In the genomic region with DNA sequence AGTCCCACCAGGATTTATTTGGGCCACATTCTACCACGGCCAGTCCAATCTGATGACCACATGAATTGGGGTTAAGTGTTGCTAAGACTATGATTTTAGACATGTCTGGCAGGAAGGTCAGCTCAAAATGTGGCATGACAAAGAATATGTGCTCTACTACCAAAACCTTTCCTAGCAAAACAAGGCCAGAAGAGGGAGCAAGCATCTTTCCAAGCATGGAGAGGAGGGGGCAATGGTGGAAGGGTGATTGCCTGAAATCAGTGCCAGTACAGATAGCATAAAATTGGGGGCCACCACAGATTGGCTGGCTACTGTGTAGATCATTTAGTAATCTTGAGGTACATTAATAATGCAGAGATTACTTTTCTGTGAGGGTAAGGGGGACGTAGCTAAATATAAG, we compare ENCODE assay signal across 18 cellular contexts. TPM values are rescaled to one million over a fixed set of nuclear protein-coding genes. Genes with fewer than 3 reads are reported as not detected.
A peak's percentile ranks its signal among the peaks of the same experiment; 100 is the strongest.
DNase-seq lines count a peak whose midpoint lies in the region; ATAC-seq and TF ChIP-seq lines count a peak whose summit lies in the region.
"Had no signal": no experiment of that assay in that cellular context is flagged by ENCODE, and none has a peak within 500 bp of the region (broad histone marks: within the 10 kb centered on the region; RNA-seq: fewer than 3 reads in every experiment).

No MANE protein-coding gene starts in this region.

- H2BK5ac ChIP-seq in H9 (ENCODE audit: insufficient read length, low read length) = no peak overlapping the region

- H4K8ac ChIP-seq in H9 (replicated peaks; ENCODE audit: insufficient read length, low read depth, low read length) = no peak overlapping the region

- H4K20me1 ChIP-seq in H9 (ENCODE audit: control insufficient read depth, insufficient read depth, insufficient read length) = no peaks in the 10 kb centered on the region
- H4K20me1 ChIP-seq: BLaER1 had no signal

- no peak overlapping the region for H3K14ac ChIP-seq in H9 (ENCODE audit: insufficient read depth, low read length)

- WGBS in H9 (ENCODE audit: extremely low coverage, insufficient read length, low lambda C conversion rate) = no CpG with 5 or more reads among the region's 2 CpGs

- H3K27me3 ChIP-seq in AG04450 (ENCODE audit: control insufficient read depth, insufficient read depth, low read length) = no peaks in the 10 kb centered on the region
- H3K27me3 ChIP-seq in H9 (ENCODE audit: insufficient read depth, low read length) = no peaks in the 10 kb centered on the region
- no peaks in the 10 kb centered on the region for H3K27me3 ChIP-seq in colonic mucosa
- H3K27me3 ChIP-seq: BLaER1, hepatocyte, sigmoid colon had no signal

- H3K36me3 Mint-ChIP-seq in H9 (ENCODE audit: insufficient read depth in 1 of 3, low read depth in 3 of 3) = peaks cover 0 to 8% (median 8%) of the 10 kb centered on the region in 3 experiments; a peak in 3 of 7 replicates

- no peak overlapping the region for H3K18ac ChIP-seq in H9 (ENCODE audit: insufficient read length, low read depth, low read length)

- H2BK120ac ChIP-seq in H9 (ENCODE audit: low read depth, low read length, poor library complexity, severe bottlenecking) = no peak overlapping the region

- H3K4ac ChIP-seq in H9 (ENCODE audit: low read depth, low read length) = no peak overlapping the region

- no peak overlapping the region for H3K4me2 ChIP-seq in H9 (ENCODE audit: insufficient read depth, insufficient read length, low read length)
- H3K4me2 ChIP-seq: BLaER1, hepatocyte had no signal

- no peak overlapping the region for H2BK20ac ChIP-seq in H9 (ENCODE audit: low read depth, low read length, poor library complexity, severe bottlenecking)

- no peaks in the 10 kb centered on the region for H3K4me1 Mint-ChIP-seq in H9
- H3K4me1 Mint-ChIP-seq: nephron progenitor cell had no signal

- TF ChIP-seq CTCF in AG04450 (IDR thresholded peaks at IDR 0.05; ENCODE audit: low read depth, low read length) (0 out of 2 replicates have a peak, but pooled peaks have one; percentile 12), H9 (conservative IDR thresholded peaks at IDR 0.05) (peak; percentile 63), fibroblast of the aortic adventitia (IDR thresholded peaks at IDR 0.05; ENCODE audit: insufficient read depth, low read length) (peak; percentile 12), colonic mucosa (IDR thresholded peaks at IDR 0.05) (no peak)

- no peak overlapping the region for H2AFZ ChIP-seq in H9 (ENCODE audit: low read length)
- H2AFZ ChIP-seq: hepatocyte had no signal

- DNase-seq in AG04450 (ENCODE audit: low read depth, low spot score) = no peak
- DNase-seq in H9 = peak; percentile 34
- no peak for DNase-seq in fibroblast of the aortic adventitia (ENCODE audit: low read depth)
- DNase-seq in colonic mucosa = no peak
- DNase-seq in activated gamma-delta T cell treated with Interleukin-2 at 50 U/mL for 16 hours = no peak
- DNase-seq: GF-D8; left ventricle myocardium superior; NCI-H446 treated with DMSO at 0.1 percent for 48 hours; nephron progenitor cell; SHP77; sigmoid colon; stimulated activated CD4-positive, alpha-beta T cell treated with anti-CD3 and anti-CD28 coated beads, Interleukin-4, amount 100 ng/mL, for 4 hours; stimulated activated naive CD4-positive, alpha-beta T cell had no signal

- H3K4me3 ChIP-seq in AG04450 (ENCODE audit: low read depth, low read length) (no peak overlapping the region), fibroblast of the aortic adventitia (ENCODE audit: low read depth, low read length) (no peak overlapping the region), colonic mucosa (no peak overlapping the region)
- H3K4me3 ChIP-seq: BLaER1, hepatocyte, sigmoid colon had no signal

- H3K27me3 Mint-ChIP-seq in H9 (ENCODE audit: low read depth) = 0 out of 2 replicates have a peak, but pooled peaks cover 2% of the 10 kb centered on the region

- no peak overlapping the region for H3K4me3 Mint-ChIP-seq in H9
- H3K4me3 Mint-ChIP-seq: nephron progenitor cell had no signal

- H3K56ac ChIP-seq in H9 (ENCODE audit: insufficient read length, low read depth, low read length) = no peak overlapping the region

- no peaks in the 10 kb centered on the region for H3K79me2 ChIP-seq in H9 (ENCODE audit: insufficient read depth, low read length)
- H3K79me2 ChIP-seq: hepatocyte had no signal

- intact Hi-C loops in colonic mucosa (cut with DNase I) = no loop called here

- POLR2A ChIA-PET in AG04450 (lab: Yijun Ruan, JAX) = no interaction called here

- H3K9ac ChIP-seq in H9 (ENCODE audit: extremely low read depth, insufficient read length, low read length) (no peak overlapping the region), colonic mucosa (ENCODE audit: low read depth in 2 of 2, low read length in 2 of 2) (no peak overlapping the region)
- H3K9ac ChIP-seq: BLaER1 had no signal

- peak; percentile 30; the same call in 1 of the 3 replicates for ATAC-seq in SK-N-SH treated with all-trans-retinoic acid at 6 μM for 48 hours
- no peak for ATAC-seq in HG02973 (IDR thresholded peaks at IDR 0.05; ENCODE audit: unreplicated experiment)
- ATAC-seq in GM19351 (IDR thresholded peaks at IDR 0.05; ENCODE audit: unreplicated experiment) = no peak
- ATAC-seq: left ventricle myocardium superior had no signal

- H3K9me3 Mint-ChIP-seq in H9 = peaks cover 9 to 10% of the 10 kb centered on the region in 2 experiments

- H2BK12ac ChIP-seq in H9 (ENCODE audit: insufficient read length, low read depth, low read length) = no peak overlapping the region

- H3K4me1 ChIP-seq in H9 (ENCODE audit: insufficient read depth, low read length) (no peaks in the 10 kb centered on the region), colonic mucosa (no peaks in the 10 kb centered on the region)
- H3K4me1 ChIP-seq: BLaER1, sigmoid colon had no signal

- no peaks in the 10 kb centered on the region for H3K23me2 ChIP-seq in H9 (ENCODE audit: insufficient read length, low read depth, low read length, poor library complexity, severe bottlenecking)

- no peak overlapping the region for H2AK5ac ChIP-seq in H9 (ENCODE audit: insufficient read length, low read length)

- no peak overlapping the region for H3K23ac ChIP-seq in H9 (ENCODE audit: insufficient read length, low read depth, low read length)

- CTCF ChIA-PET in AG04450 (lab: Charles Lee) = no interaction called here

- no peak overlapping the region for H4K91ac ChIP-seq in H9 (ENCODE audit: insufficient read length, low read depth, low read length)

- no peak overlapping the region for H3T11ph ChIP-seq in H9 (ENCODE audit: low read length)

- H3K36me3 ChIP-seq in colonic mucosa = no peaks in the 10 kb centered on the region
- H3K36me3 ChIP-seq: BLaER1 had no signal

- no peak overlapping the region for H2BK15ac ChIP-seq in H9 (ENCODE audit: low read depth, low read length)

- H3K27ac ChIP-seq in AG04450 (ENCODE audit: low read depth, low read length) = no peak overlapping the region
- no peak overlapping the region for H3K27ac ChIP-seq in H9 (ENCODE audit: insufficient read length, low read depth, low read length)
- no peak overlapping the region for H3K27ac ChIP-seq in colonic mucosa
- H3K27ac ChIP-seq: BLaER1, hepatocyte, sigmoid colon had no signal

- H3K9me3 ChIP-seq in AG04450 (ENCODE audit: control insufficient read depth, insufficient read depth, low read length) (0 out of 2 replicates have a peak, but pooled peaks cover 2% of the 10 kb centered on the region), H9 (ENCODE audit: control insufficient read depth, low read depth, low read length) (no peaks in the 10 kb centered on the region), colonic mucosa (no peaks in the 10 kb centered on the region)
- H3K9me3 ChIP-seq: BLaER1, sigmoid colon had no signal

- no peak overlapping the region; a peak in 1 of 7 replicates for H3K27ac Mint-ChIP-seq in H9
- H3K27ac Mint-ChIP-seq: nephron progenitor cell had no signal

- H4K5ac ChIP-seq in H9 (ENCODE audit: insufficient read length, low read depth, low read length) = no peak overlapping the region

- no peaks in the 10 kb centered on the region for H3K79me1 ChIP-seq in H9 (ENCODE audit: insufficient read depth, low read depth, low read length, poor library complexity, severe bottlenecking)

TF ChIP-seq in SK-N-SH treated with all-trans-retinoic acid at 6 μM for 48 hours, 23 proteins besides CTCF, POLR2A, EP300 and RAD21 (continues in another document):
- TF ChIP-seq TCF4 (CRISPR knock-in tag; IDR thresholded peaks at IDR 0.05; ENCODE audit: borderline replicate concordance) = no peak
- no peak for TF ChIP-seq GLIS3 (CRISPR knock-in tag; IDR thresholded peaks at IDR 0.05)
- no peak for TF ChIP-seq RARB (CRISPR knock-in tag; IDR thresholded peaks at IDR 0.05)
- no peak for TF ChIP-seq BACH2 (CRISPR knock-in tag; IDR thresholded peaks at IDR 0.05; ENCODE audit: borderline replicate concordance)
- TF ChIP-seq, protein P1, sequence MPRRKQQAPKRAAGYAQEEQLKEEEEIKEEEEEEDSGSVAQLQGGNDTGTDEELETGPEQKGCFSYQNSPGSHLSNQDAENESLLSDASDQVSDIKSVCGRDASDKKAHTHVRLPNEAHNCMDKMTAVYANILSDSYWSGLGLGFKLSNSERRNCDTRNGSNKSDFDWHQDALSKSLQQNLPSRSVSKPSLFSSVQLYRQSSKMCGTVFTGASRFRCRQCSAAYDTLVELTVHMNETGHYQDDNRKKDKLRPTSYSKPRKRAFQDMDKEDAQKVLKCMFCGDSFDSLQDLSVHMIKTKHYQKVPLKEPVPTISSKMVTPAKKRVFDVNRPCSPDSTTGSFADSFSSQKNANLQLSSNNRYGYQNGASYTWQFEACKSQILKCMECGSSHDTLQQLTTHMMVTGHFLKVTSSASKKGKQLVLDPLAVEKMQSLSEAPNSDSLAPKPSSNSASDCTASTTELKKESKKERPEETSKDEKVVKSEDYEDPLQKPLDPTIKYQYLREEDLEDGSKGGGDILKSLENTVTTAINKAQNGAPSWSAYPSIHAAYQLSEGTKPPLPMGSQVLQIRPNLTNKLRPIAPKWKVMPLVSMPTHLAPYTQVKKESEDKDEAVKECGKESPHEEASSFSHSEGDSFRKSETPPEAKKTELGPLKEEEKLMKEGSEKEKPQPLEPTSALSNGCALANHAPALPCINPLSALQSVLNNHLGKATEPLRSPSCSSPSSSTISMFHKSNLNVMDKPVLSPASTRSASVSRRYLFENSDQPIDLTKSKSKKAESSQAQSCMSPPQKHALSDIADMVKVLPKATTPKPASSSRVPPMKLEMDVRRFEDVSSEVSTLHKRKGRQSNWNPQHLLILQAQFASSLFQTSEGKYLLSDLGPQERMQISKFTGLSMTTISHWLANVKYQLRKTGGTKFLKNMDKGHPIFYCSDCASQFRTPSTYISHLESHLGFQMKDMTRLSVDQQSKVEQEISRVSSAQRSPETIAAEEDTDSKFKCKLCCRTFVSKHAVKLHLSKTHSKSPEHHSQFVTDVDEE (CRISPR knock-in tag; IDR thresholded peaks at IDR 0.05) = no peak

RNA-seq across cellular contexts. Expression of a gene that starts 43.2 kb away (rescaled TPM):
- polyA plus RNA-seq in AG04450 (2011; rRNA removed) = 34.3 TPM in 2 replicates
- polyA minus RNA-seq in AG04450 (2011; rRNA and poly(A)+ RNA removed) = 70.8 and 73.2 TPM in 2 replicates
- total RNA-seq in H9 (2021) (40.4 and 45.0 TPM in 2 replicates), fibroblast of the aortic adventitia (ENCODE audit: low replicate concordance) (56.7 and 68.7 TPM in 2 replicates), colonic mucosa (10 to 100 TPM; 37.4 to 48.8 TPM)

RNA-seq across cellular contexts. Expression of a gene that starts 48.6 kb away (rescaled TPM):
- polyA plus RNA-seq in AG04450 (2011; rRNA removed) = 14.6 and 20.2 TPM in 2 replicates
- 18.7 and 30.6 TPM in 2 replicates for polyA minus RNA-seq in AG04450 (2011; rRNA and poly(A)+ RNA removed)
- total RNA-seq in H9 (2021) = 22.9 and 23.3 TPM in 2 replicates
- 6.1 and 23.0 TPM in 2 replicates for total RNA-seq in fibroblast of the aortic adventitia (ENCODE audit: low replicate concordance)
- total RNA-seq in colonic mucosa = 10 to 100 TPM; 11.2 to 14.8 TPM
